ENCODE assay signal across 30 cellular contexts in the genomic region with DNA sequence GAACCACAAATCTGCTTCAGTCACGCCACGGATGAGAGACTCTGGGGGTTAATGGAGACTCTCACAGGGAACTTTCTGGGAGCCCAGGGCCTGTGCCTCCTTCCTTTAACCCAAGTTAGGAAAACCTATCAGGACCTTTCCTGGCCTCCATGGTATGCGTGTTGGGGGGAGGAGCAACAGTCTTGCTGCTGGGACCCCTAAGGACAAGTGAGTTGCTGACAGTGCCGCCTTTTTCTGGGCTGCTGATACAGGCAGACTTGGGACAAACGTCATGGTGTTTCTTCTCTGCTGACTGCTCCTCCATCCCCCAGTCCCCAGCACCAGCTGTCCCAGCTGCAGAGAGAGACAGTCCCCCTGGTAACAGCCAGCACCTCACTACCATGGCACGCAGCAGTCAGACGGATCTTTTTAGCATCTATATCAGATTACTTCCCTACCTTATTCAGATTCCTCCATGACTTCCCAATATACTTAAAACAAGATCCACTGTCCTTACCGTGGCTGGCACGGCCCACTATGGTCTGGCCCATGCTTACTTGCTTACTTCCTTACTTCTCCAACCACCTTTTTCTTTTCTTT. TPM values are rescaled to one million over a fixed set of nuclear protein-coding genes. Genes with fewer than 3 reads are reported as not detected.
DNase-seq lines count a peak whose midpoint lies in the region; ATAC-seq, FAIRE-seq and TF ChIP-seq lines count a peak whose summit lies in the region.
"Had no signal": no experiment of that assay in that cellular context is flagged by ENCODE, and none has a peak within 500 bp of the region (broad histone marks: within the 10 kb centered on the region; RNA-seq: fewer than 3 reads in every experiment).

No MANE protein-coding gene starts in this region.

- no peaks in the 10 kb centered on the region for H3K36me3 Mint-ChIP-seq in CD4-positive, CD25-positive, alpha-beta regulatory T cell
- H3K36me3 Mint-ChIP-seq in H9 (ENCODE audit: insufficient read depth in 1 of 3, low read depth in 3 of 3) (no peaks in the 10 kb centered on the region), immature natural killer cell (no peaks in the 10 kb centered on the region)

- H3K27ac ChIP-seq in CD4-positive, CD25-positive, alpha-beta regulatory T cell (ENCODE audit: insufficient read depth, low read length, poor library complexity, severe bottlenecking) = no peak overlapping the region
- H3K27ac ChIP-seq in H9 (ENCODE audit: insufficient read length, low read depth, low read length) (no peak overlapping the region), osteoblast (ENCODE audit: low read depth, low read length) (no peak overlapping the region), esophagus squamous epithelium (no peak overlapping the region)
- H3K27ac ChIP-seq: C4-2B, esophagus muscularis mucosa, gastrocnemius medialis, SJCRH30 had no signal

- no peak overlapping the region for H3T11ph ChIP-seq in H9 (ENCODE audit: low read length)

- no peak overlapping the region for H2BK120ac ChIP-seq in H9 (ENCODE audit: low read depth, low read length, poor library complexity, severe bottlenecking)

- TF ChIP-seq CTCF in H9 (conservative IDR thresholded peaks at IDR 0.05) (no peak), osteoblast (IDR thresholded peaks at IDR 0.05; ENCODE audit: extremely low read depth, low read depth, low read length) (no peak), esophagus squamous epithelium (IDR thresholded peaks at IDR 0.05) (no peak)

- H2AK5ac ChIP-seq in H9 (ENCODE audit: insufficient read length, low read length) = no peak overlapping the region

- H4K20me1 ChIP-seq in H9 (ENCODE audit: control insufficient read depth, insufficient read depth, insufficient read length) (no peaks in the 10 kb centered on the region), osteoblast (ENCODE audit: insufficient read depth, low read length) (no peaks in the 10 kb centered on the region)

- WGBS in H9 (ENCODE audit: extremely low coverage, insufficient read length, low lambda C conversion rate) = no CpG with 5 or more reads among the region's 9 CpGs
- 70 to 85% methylated on average over 6 to 8 of the region's 9 CpGs for WGBS in esophagus squamous epithelium, 2 donors

- FAIRE-seq in frontal cortex (lab: Jason Lieb, UNC) = no peak
- FAIRE-seq: HepG2, RCC 7860, TTC549, urothelium cell line had no signal

- no peak overlapping the region for H3K4me3 Mint-ChIP-seq in CD4-positive, CD25-positive, alpha-beta regulatory T cell
- H3K4me3 Mint-ChIP-seq in H9 = no peak overlapping the region
- no peak overlapping the region for H3K4me3 Mint-ChIP-seq in immature natural killer cell
- H3K4me3 Mint-ChIP-seq: activated CD8-positive, alpha-beta T cell treated with anti-CD3 and anti-CD28 coated beads, Interleukin-2, amount 10 ng/mL, durations not matched to agents 7 days and 5 days had no signal

- no peak overlapping the region for H2BK20ac ChIP-seq in H9 (ENCODE audit: low read depth, low read length, poor library complexity, severe bottlenecking)

- H4K91ac ChIP-seq in H9 (ENCODE audit: insufficient read length, low read depth, low read length) = no peak overlapping the region

- H3K56ac ChIP-seq in H9 (ENCODE audit: insufficient read length, low read depth, low read length) = no peak overlapping the region

- DNase-seq in CD4-positive, CD25-positive, alpha-beta regulatory T cell = no peak
- DNase-seq in H9 (peak; percentile 43), immature natural killer cell (no peak), osteoblast (ENCODE audit: insufficient read length, low spot score, missing footprints) (peak; percentile 79), esophagus squamous epithelium (lab: John Stamatoyannopoulos, UW) (no peak), frontal cortex (ENCODE audit: low spot score in 2 of 2) (no peak)
- DNase-seq: activated CD4-positive, CD25-positive, alpha-beta regulatory T cell treated with anti-CD3 and anti-CD28 coated beads, Interleukin-2, amount 50 U/mL, for 72 hours; activated CD8-positive, alpha-beta T cell treated with anti-CD3 and anti-CD28 coated beads, Interleukin-2, amount 10 ng/mL, durations not matched to agents 7 days and 5 days; activated gamma-delta T cell treated with Interleukin-2 at 50 U/mL for 16 hours; activated T-cell treated with anti-CD3 and anti-CD28 coated beads for 4 hours; DMS153; effector CD8-positive, alpha-beta T cell; gastrocnemius medialis; hippocampal formation; islet precursor cell; mucosa of descending colon; NCI-H187; NCI-H526 treated with DMSO at 0.1 percent for 48 hours; occipital lobe; T-helper 1 cell had no signal

- TF ChIP-seq POLR2A in esophagus squamous epithelium (IDR thresholded peaks at IDR 0.05) = no peak

- no peaks in the 10 kb centered on the region for H3K79me1 ChIP-seq in H9 (ENCODE audit: insufficient read depth, low read depth, low read length, poor library complexity, severe bottlenecking)

- no peaks in the 10 kb centered on the region for H3K27me3 ChIP-seq in CD4-positive, CD25-positive, alpha-beta regulatory T cell (ENCODE audit: control insufficient read depth, insufficient read depth, low read length)
- H3K27me3 ChIP-seq in H9 (ENCODE audit: insufficient read depth, low read length) = no peaks in the 10 kb centered on the region
- H3K27me3 ChIP-seq in osteoblast (ENCODE audit: insufficient read depth, low read length) = peaks cover 5% of the 10 kb centered on the region
- no peaks in the 10 kb centered on the region for H3K27me3 ChIP-seq in esophagus squamous epithelium
- H3K27me3 ChIP-seq: gastrocnemius medialis, SJCRH30 had no signal

- no peak overlapping the region for H2BK15ac ChIP-seq in H9 (ENCODE audit: low read depth, low read length)

- H3K4me1 ChIP-seq in CD4-positive, CD25-positive, alpha-beta regulatory T cell (ENCODE audit: control insufficient read depth, insufficient read depth, low read length, poor library complexity, severe bottlenecking) = peaks cover 35% of the 10 kb centered on the region
- peaks cover 3% of the 10 kb centered on the region; the same call in 1 of the 2 replicates for H3K4me1 ChIP-seq in H9 (ENCODE audit: insufficient read depth, low read length)
- H3K4me1 ChIP-seq in osteoblast (ENCODE audit: insufficient read depth, low read length) = no peaks in the 10 kb centered on the region
- peaks cover 12 to 43% (median 33%) of the 10 kb centered on the region in 3 donors for H3K4me1 ChIP-seq in esophagus squamous epithelium
- H3K4me1 ChIP-seq: esophagus muscularis mucosa, gastrocnemius medialis, SJCRH30 had no signal

- no peaks in the 10 kb centered on the region for H3K23me2 ChIP-seq in H9 (ENCODE audit: insufficient read length, low read depth, low read length, poor library complexity, severe bottlenecking)

- peaks cover 8 to 49% (median 14%) of the 10 kb centered on the region in 4 donors for H3K4me1 Mint-ChIP-seq in CD4-positive, CD25-positive, alpha-beta regulatory T cell
- H3K4me1 Mint-ChIP-seq in H9 = peaks cover 14 to 16% of the 10 kb centered on the region in 2 experiments
- H3K4me1 Mint-ChIP-seq in immature natural killer cell = peaks cover 31 to 45% of the 10 kb centered on the region in 2 donors

- H3K9me3 Mint-ChIP-seq in CD4-positive, CD25-positive, alpha-beta regulatory T cell = no peaks in the 10 kb centered on the region
- H3K9me3 Mint-ChIP-seq in H9 = no peaks in the 10 kb centered on the region
- H3K9me3 Mint-ChIP-seq in immature natural killer cell = no peaks in the 10 kb centered on the region

- no peak overlapping the region for H3K23ac ChIP-seq in H9 (ENCODE audit: insufficient read length, low read depth, low read length)

- H2AFZ ChIP-seq in H9 (ENCODE audit: low read length) = no peak overlapping the region
- no peak overlapping the region for H2AFZ ChIP-seq in osteoblast (ENCODE audit: low read length)

- H4K8ac ChIP-seq in H9 (replicated peaks; ENCODE audit: insufficient read length, low read depth, low read length) = no peak overlapping the region

- ATAC-seq in CD4-positive, CD25-positive, alpha-beta regulatory T cell (ENCODE audit: low read depth in 2 of 2) = no peak
- ATAC-seq in HG03342 (IDR thresholded peaks at IDR 0.05; ENCODE audit: unreplicated experiment) = no peak
- ATAC-seq: activated CD8-positive, alpha-beta T cell treated with anti-CD3 and anti-CD28 coated beads, Interleukin-2, amount 10 ng/mL, durations not matched to agents 7 days and 5 days; gastrocnemius medialis; HepG2; mucosa of descending colon had no signal

- no peak overlapping the region for H3K4ac ChIP-seq in H9 (ENCODE audit: low read depth, low read length)

- H3K14ac ChIP-seq in H9 (ENCODE audit: insufficient read depth, low read length) = no peak overlapping the region

- no peak overlapping the region for H2BK5ac ChIP-seq in H9 (ENCODE audit: insufficient read length, low read length)

- no peak overlapping the region for H3K9ac ChIP-seq in H9 (ENCODE audit: extremely low read depth, insufficient read length, low read length)

- H2BK12ac ChIP-seq in H9 (ENCODE audit: insufficient read length, low read depth, low read length) = no peak overlapping the region

- H3K4me2 ChIP-seq in H9 (ENCODE audit: insufficient read depth, insufficient read length, low read length) (no peak overlapping the region), osteoblast (ENCODE audit: insufficient read depth, low read length) (no peak overlapping the region)

- no peak overlapping the region for H3K4me3 ChIP-seq in CD4-positive, CD25-positive, alpha-beta regulatory T cell (ENCODE audit: low read depth, low read length)
- H3K4me3 ChIP-seq in osteoblast (ENCODE audit: insufficient read depth, low read length) (no peak overlapping the region), esophagus squamous epithelium (no peak overlapping the region)
- H3K4me3 ChIP-seq: esophagus muscularis mucosa, gastrocnemius medialis, mucosa of descending colon, SJCRH30 had no signal

- H3K18ac ChIP-seq in H9 (ENCODE audit: insufficient read length, low read depth, low read length) = no peak overlapping the region

- H3K36me3 ChIP-seq in CD4-positive, CD25-positive, alpha-beta regulatory T cell (ENCODE audit: control insufficient read depth, insufficient read depth, low read length) = no peaks in the 10 kb centered on the region
- H3K36me3 ChIP-seq in osteoblast (ENCODE audit: insufficient read depth, low read length) = no peaks in the 10 kb centered on the region
- H3K36me3 ChIP-seq in esophagus squamous epithelium = no peaks in the 10 kb centered on the region
- H3K36me3 ChIP-seq: esophagus muscularis mucosa, gastrocnemius medialis, SJCRH30 had no signal

- H3K9me3 ChIP-seq in CD4-positive, CD25-positive, alpha-beta regulatory T cell (ENCODE audit: control insufficient read depth in 2 of 2, low read length in 2 of 2) = no peaks in the 10 kb centered on the region
- H3K9me3 ChIP-seq in H9 (ENCODE audit: control insufficient read depth, low read depth, low read length) (no peaks in the 10 kb centered on the region), osteoblast (ENCODE audit: low read depth, low read length) (no peaks in the 10 kb centered on the region), esophagus squamous epithelium (no peaks in the 10 kb centered on the region)
- H3K9me3 ChIP-seq: esophagus muscularis mucosa, gastrocnemius medialis, mucosa of descending colon, SJCRH30 had no signal

- peak overlapping the region; percentile 38 to 67 (median 42) for H3K27ac Mint-ChIP-seq in CD4-positive, CD25-positive, alpha-beta regulatory T cell
- H3K27ac Mint-ChIP-seq in H9 (no peak overlapping the region), immature natural killer cell (peak overlapping the region; percentile 37 to 87 (median 66))
- H3K27ac Mint-ChIP-seq: activated CD8-positive, alpha-beta T cell treated with anti-CD3 and anti-CD28 coated beads, Interleukin-2, amount 10 ng/mL, durations not matched to agents 7 days and 5 days had no signal

- H3K27me3 Mint-ChIP-seq in CD4-positive, CD25-positive, alpha-beta regulatory T cell = no peaks in the 10 kb centered on the region
- peaks cover 11% of the 10 kb centered on the region for H3K27me3 Mint-ChIP-seq in H9 (ENCODE audit: low read depth)
- H3K27me3 Mint-ChIP-seq in immature natural killer cell (ENCODE audit: low read depth in 3 of 3) = peaks cover 0 to 5% (median 3%) of the 10 kb centered on the region in 3 donors

- intact Hi-C loops in esophagus squamous epithelium (cut with DNase I) = no loop called here

- H3K79me2 ChIP-seq in H9 (ENCODE audit: insufficient read depth, low read length) = no peaks in the 10 kb centered on the region
- H3K79me2 ChIP-seq in osteoblast (ENCODE audit: insufficient read depth, low read length) = no peaks in the 10 kb centered on the region

- no peak overlapping the region for H4K5ac ChIP-seq in H9 (ENCODE audit: insufficient read length, low read depth, low read length)

RNA-seq across cellular contexts. Expression of a gene that starts 6.5 kb away (rescaled TPM):
- not detected for total RNA-seq in CD4-positive, CD25-positive, alpha-beta regulatory T cell
- polyA plus RNA-seq in CD4-positive, CD25-positive, alpha-beta regulatory T cell = not detected
- total RNA-seq in H9 (2021) (not detected in 2 replicates), osteoblast (not detected in 2 replicates), esophagus squamous epithelium (not detected), frontal cortex (not detected)
- polyA plus RNA-seq in immature natural killer cell = not detected
- total RNA-seq: activated CD8-positive, alpha-beta T cell treated with anti-CD3 and anti-CD28 coated beads, Interleukin-2, amount 10 ng/mL, durations not matched to agents 7 days and 5 days; esophagus muscularis mucosa; gastrocnemius medialis; HepG2; LHCN-M2; liver; mucosa of descending colon; occipital lobe; SJCRH30 had no signal
- polyA plus RNA-seq: HepG2, liver had no signal

RNA-seq across cellular contexts. Expression of a gene that starts 10.0 kb away (rescaled TPM):
- 52.4 TPM for total RNA-seq in CD4-positive, CD25-positive, alpha-beta regulatory T cell
- 10 to 100 TPM; 52.2 to 70.0 (median 63.4) TPM for polyA plus RNA-seq in CD4-positive, CD25-positive, alpha-beta regulatory T cell
- total RNA-seq in H9 (2021) = not detected in 2 replicates
- polyA plus RNA-seq in immature natural killer cell = 10 to 100 TPM; 45.5 to 62.6 (median 59.4) TPM
- total RNA-seq in osteoblast = not detected in 2 replicates
- total RNA-seq in esophagus squamous epithelium = 1 to 10 TPM in 2 of 4 donors, under 1 TPM in 1, not detected in 1; 0.18 to 6.2 (median 4.0) TPM
- total RNA-seq in frontal cortex = 0.82 TPM
- total RNA-seq: HepG2, LHCN-M2, occipital lobe, SJCRH30 had no signal

RNA-seq across cellular contexts. Expression of a gene that starts 13.8 kb away (rescaled TPM):
- total RNA-seq in CD4-positive, CD25-positive, alpha-beta regulatory T cell = 14.9 TPM
- polyA plus RNA-seq in CD4-positive, CD25-positive, alpha-beta regulatory T cell = 10 to 100 TPM; 48.0 to 68.2 (median 63.9) TPM
- total RNA-seq in H9 (2021) (21.8 and 22.9 TPM in 2 replicates), osteoblast (10.5 and 12.4 TPM in 2 replicates), esophagus squamous epithelium (10 to 100 TPM in 3 of 4 donors, 1 to 10 TPM in 1; 9.7 to 12.8 (median 11.6) TPM), frontal cortex (13.5 TPM)
- 10 to 100 TPM; 45.3 to 59.4 (median 55.0) TPM for polyA plus RNA-seq in immature natural killer cell

RNA-seq across cellular contexts. Expression of a gene that starts 13.8 kb away (rescaled TPM):
- 15.2 TPM for total RNA-seq in CD4-positive, CD25-positive, alpha-beta regulatory T cell
- 10 to 100 TPM in 2 of 4 donors, 1 to 10 TPM in 2; 7.7 to 11.5 (median 10.3) TPM for polyA plus RNA-seq in CD4-positive, CD25-positive, alpha-beta regulatory T cell
- 26.0 and 28.5 TPM in 2 replicates for total RNA-seq in H9 (2021)
- polyA plus RNA-seq in immature natural killer cell = 10 to 100 TPM in 2 of 3 donors, 1 to 10 TPM in 1; 9.3 to 23.7 (median 16.8) TPM
- total RNA-seq in osteoblast = 8.7 and 8.8 TPM in 2 replicates
- 10 to 100 TPM in 3 of 4 donors, 1 to 10 TPM in 1; 9.9 to 26.1 (median 14.7) TPM for total RNA-seq in esophagus squamous epithelium
- total RNA-seq in frontal cortex = 11.0 TPM

RNA-seq across cellular contexts. Expression of a gene that starts 28.9 kb away (rescaled TPM):
- 0.44 TPM for total RNA-seq in CD4-positive, CD25-positive, alpha-beta regulatory T cell
- under 1 TPM in 1 of 4 donors, not detected in 3; 0.19 TPM for polyA plus RNA-seq in CD4-positive, CD25-positive, alpha-beta regulatory T cell
- total RNA-seq in H9 (2021) (0.59 and 0.68 TPM in 2 replicates), osteoblast (not detected in 2 replicates), esophagus squamous epithelium (not detected), frontal cortex (not detected)
- polyA plus RNA-seq in immature natural killer cell = under 1 TPM in 1 of 3 donors, not detected in 2; 0.11 TPM
- total RNA-seq: activated CD8-positive, alpha-beta T cell treated with anti-CD3 and anti-CD28 coated beads, Interleukin-2, amount 10 ng/mL, durations not matched to agents 7 days and 5 days; gastrocnemius medialis; HepG2; LHCN-M2; mucosa of descending colon; occipital lobe; SJCRH30 had no signal
- polyA plus RNA-seq: HepG2 had no signal

Comparison
In these comparisons a context has a peak if more than half of its experiments do, and no peak if none do; other contexts are left out.
1. DNase-seq: peak in H9 (single experiment) and osteoblast (single experiment); none in CD4-positive, CD25-positive, alpha-beta regulatory T cell (0 of 3), immature natural killer cell (0 of 3), esophagus squamous epithelium (single experiment) and frontal cortex (0 of 2).
2. H3K27ac Mint-ChIP-seq: peak in CD4-positive, CD25-positive, alpha-beta regulatory T cell (3 of 3) and immature natural killer cell (6 of 6); none in H9 (0 of 3).